In genomic region chr5:42653705-42654104, GRCh38 we compare ENCODE assay signal across 20 cellular contexts.
DNase-seq lines count a peak whose midpoint lies in the region; ATAC-seq, FAIRE-seq and TF ChIP-seq lines count a peak whose summit lies in the region.
"Had no signal": no experiment of that assay in that cellular context is flagged by ENCODE, and none has a peak within 500 bp of the region (broad histone marks: within the 10 kb centered on the region; RNA-seq: fewer than 3 reads in every experiment).

No MANE protein-coding gene starts in this region.

- no peaks in the 10 kb centered on the region for H4K20me1 ChIP-seq in BLaER1
- no peaks in the 10 kb centered on the region for H4K20me1 ChIP-seq in KMS-11 (ENCODE audit: insufficient read depth)

- H3K27ac ChIP-seq in BLaER1 (no peak overlapping the region), KMS-11 (no peak overlapping the region; the same call in 1 of the 2 replicates), gastrocnemius medialis (peak overlapping the region in 2 of 4 donors; percentile 20 to 39)

- H3K4me3 ChIP-seq in BLaER1 = no peak overlapping the region
- H3K4me3 ChIP-seq in KMS-11 (IDR thresholded peaks at IDR 0.05; ENCODE audit: insufficient read depth, low read depth, low read length) = no peak overlapping the region
- no peak overlapping the region for H3K4me3 ChIP-seq in bronchial epithelial cell (ENCODE audit: low read depth, low read length)
- no peak overlapping the region for H3K4me3 ChIP-seq in gastrocnemius medialis
- H3K4me3 ChIP-seq: GM12878, GM23338 had no signal

- intact Hi-C loops in gastrocnemius medialis (cut with DNase I; ENCODE audit: low total_unique reads) = no loop called here

- TF ChIP-seq CTCF in KMS-11 (conservative IDR thresholded peaks at IDR 0.05; ENCODE audit: low read depth, low read length) (no peak), bronchial epithelial cell (IDR thresholded peaks at IDR 0.05; ENCODE audit: insufficient read depth, low read length, severe bottlenecking) (no peak), gastrocnemius medialis (IDR thresholded peaks at IDR 0.05 in 4 of 5, conservative IDR thresholded peaks at IDR 0.05 in 1 of 5) (no peak)

- in situ Hi-C loops in gastrocnemius medialis (cut with MboI; ENCODE audit: low sequenced_read_pairs in 4 of 4) = no loop called here

- H3K36me3 ChIP-seq in BLaER1 (no peaks in the 10 kb centered on the region), KMS-11 (ENCODE audit: insufficient read depth) (no peaks in the 10 kb centered on the region), bronchial epithelial cell (ENCODE audit: control insufficient read depth, insufficient read depth, low read length) (no peaks in the 10 kb centered on the region), gastrocnemius medialis (no peaks in the 10 kb centered on the region)

- no peaks in the 10 kb centered on the region for H3K27me3 ChIP-seq in BLaER1
- no peaks in the 10 kb centered on the region for H3K27me3 ChIP-seq in KMS-11 (ENCODE audit: insufficient read depth, low read depth)
- H3K27me3 ChIP-seq in bronchial epithelial cell (ENCODE audit: control insufficient read depth, insufficient read depth, low read length) = no peaks in the 10 kb centered on the region
- H3K27me3 ChIP-seq in gastrocnemius medialis = no peaks in the 10 kb centered on the region

- peak; percentile 23 to 28 for ATAC-seq in gastrocnemius medialis
- no peak for ATAC-seq in HG02610 (IDR thresholded peaks at IDR 0.05; ENCODE audit: unreplicated experiment)
- no peak for ATAC-seq in HG03039 (IDR thresholded peaks at IDR 0.05; ENCODE audit: unreplicated experiment)
- ATAC-seq: CD8-positive, alpha-beta T cell; GM12878; GM23338 had no signal

- H3K4me2 ChIP-seq in BLaER1 (peak overlapping the region; percentile 58), KMS-11 (peak overlapping the region; percentile 72)
- H3K4me2 ChIP-seq: GM23338 had no signal

- H3K9me3 ChIP-seq in BLaER1 (no peaks in the 10 kb centered on the region), gastrocnemius medialis (no peaks in the 10 kb centered on the region)

- H3K4me1 ChIP-seq in BLaER1 (peaks cover 34% of the 10 kb centered on the region), KMS-11 (ENCODE audit: low read depth, poor library complexity, severe bottlenecking) (peaks cover 47% of the 10 kb centered on the region), gastrocnemius medialis (peaks cover 51 to 65% of the 10 kb centered on the region in 2 donors)

- H3K9ac ChIP-seq in BLaER1 (no peak overlapping the region), KMS-11 (no peak overlapping the region)

- peak; percentile 40 for FAIRE-seq in bronchial epithelial cell (lab: Jason Lieb, UNC)
- FAIRE-seq: A204.1, GM12878, GM19239, H54 had no signal

- H2AFZ ChIP-seq in KMS-11 (ENCODE audit: low read depth) = peak overlapping the region; percentile 26; the same call in 1 of the 2 replicates
- H2AFZ ChIP-seq: GM23338 had no signal

- H3K79me2 ChIP-seq in KMS-11 (ENCODE audit: insufficient read depth, low read depth) = no peaks in the 10 kb centered on the region

- TF ChIP-seq POLR2A in gastrocnemius medialis (IDR thresholded peaks at IDR 0.05) = no peak

- DNase-seq in bronchial epithelial cell (ENCODE audit: low read depth) = no peak
- DNase-seq in gastrocnemius medialis = no peak
- DNase-seq in GM19240 (ENCODE audit: insufficient read length, low spot score) = no peak
- DNase-seq: ACHN; CD8-positive, alpha-beta T cell; DMS 273 treated with DMSO at 0.1 percent for 48 hours; DMS53; DND-41; EL; HCEC 1CT; KG1 had no signal

Comparison
In these comparisons a context has a peak if more than half of its experiments do, and no peak if none do; other contexts are left out.
1. ATAC-seq: peak in gastrocnemius medialis (2 of 2); none in HG02610 (single experiment) and HG03039 (single experiment).